Comparison of ENCODE assay signal across 15 cellular contexts in the genomic region with DNA sequence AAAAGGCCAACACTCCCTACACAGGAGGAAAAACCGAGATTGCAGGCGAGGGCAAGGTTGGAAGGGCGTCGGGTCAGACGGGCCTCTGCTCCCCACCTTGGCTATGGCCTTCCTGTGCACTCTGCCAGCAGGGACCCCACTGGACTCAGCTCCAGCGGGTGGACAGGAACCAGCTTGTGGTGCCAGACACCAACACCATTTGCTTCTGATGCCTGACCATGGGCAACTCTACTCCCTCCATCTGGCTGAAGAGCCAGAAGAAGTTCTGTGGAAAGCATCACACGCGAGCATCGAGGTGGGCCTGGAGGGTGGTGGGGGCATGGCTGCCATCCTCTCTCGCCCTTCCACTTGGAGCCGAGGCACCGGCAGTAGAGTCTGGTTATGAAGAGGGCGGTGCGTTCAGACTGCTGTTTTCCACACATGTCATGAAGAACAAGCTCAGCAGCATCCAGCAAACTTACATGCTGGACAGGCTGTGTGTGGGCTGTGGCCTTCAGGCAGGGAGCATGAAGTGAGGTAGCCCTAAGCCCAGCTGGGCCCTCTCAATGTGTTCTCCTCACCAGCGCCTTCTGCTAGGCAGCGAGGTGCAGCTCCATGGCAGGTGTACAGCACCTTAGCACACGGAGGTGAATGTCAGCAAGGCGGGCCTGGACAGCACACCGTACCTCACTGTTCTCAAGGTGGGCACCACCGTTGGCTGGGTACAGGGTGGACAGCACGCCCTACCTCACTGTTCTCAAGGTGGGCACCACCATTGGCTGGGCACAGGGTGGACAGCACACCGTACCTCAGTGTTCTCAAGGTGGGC.
"Had no signal": no experiment of that assay in that cellular context is flagged by ENCODE, and none has a peak within 500 bp of the region (broad histone marks: within the 10 kb centered on the region; RNA-seq: fewer than 3 reads in every experiment).

No MANE protein-coding gene starts in this region.

- H3K27me3 Mint-ChIP-seq: activated CD4-positive, alpha-beta T cell treated with anti-CD3 and anti-CD28 coated beads, Interleukin-2, amount 10 ng/mL, durations not matched to agents 7 days and 5 days; memory B cell had no signal

- H3K4me3 ChIP-seq: cardiac muscle cell, gastroesophageal sphincter, left lung, stomach, thoracic aorta, uterus had no signal

- H3K27ac ChIP-seq: cardiac muscle cell, gastroesophageal sphincter, left lung, stomach, thoracic aorta, uterus had no signal

- H3K27me3 ChIP-seq: cardiac muscle cell, gastroesophageal sphincter, left lung, stomach, uterus had no signal

- H3K4me3 Mint-ChIP-seq: activated CD4-positive, alpha-beta T cell treated with anti-CD3 and anti-CD28 coated beads, Interleukin-2, amount 10 ng/mL, durations not matched to agents 7 days and 5 days; activated T-cell treated with anti-CD3 and anti-CD28 coated beads, Interleukin-2, amount 50 U/mL, for 4 hours; memory B cell; nephron progenitor cell had no signal

- H3K9me3 Mint-ChIP-seq: activated T-cell treated with anti-CD3 and anti-CD28 coated beads, Interleukin-2, amount 50 U/mL, for 4 hours; memory B cell had no signal

- H3K9me3 ChIP-seq: gastroesophageal sphincter, thoracic aorta, uterus had no signal

- H3K4me1 Mint-ChIP-seq: activated CD4-positive, alpha-beta T cell treated with anti-CD3 and anti-CD28 coated beads, Interleukin-2, amount 10 ng/mL, durations not matched to agents 7 days and 5 days; nephron progenitor cell had no signal

- DNase-seq: activated CD4-positive, alpha-beta T cell treated with anti-CD3 and anti-CD28 coated beads, Interleukin-2, amount 10 ng/mL, durations not matched to agents 7 days and 5 days; activated gamma-delta T cell; activated T-cell treated with anti-CD3 and anti-CD28 coated beads, Interleukin-2, amount 50 U/mL, for 4 hours; cortex of kidney; effector CD8-positive, alpha-beta T cell; left lung; stimulated activated CD4-positive, alpha-beta T cell treated with anti-CD3 and anti-CD28 coated beads, Interleukin-2, amount 100 ng/mL, for 48 hours; stomach; uterus had no signal

- H3K27ac Mint-ChIP-seq: activated CD4-positive, alpha-beta T cell treated with anti-CD3 and anti-CD28 coated beads, Interleukin-2, amount 10 ng/mL, durations not matched to agents 7 days and 5 days; memory B cell; nephron progenitor cell had no signal

- H3K36me3 Mint-ChIP-seq: memory B cell had no signal

- H3K36me3 ChIP-seq: cardiac muscle cell, gastroesophageal sphincter, left lung, stomach, thoracic aorta, uterus had no signal

- ATAC-seq: gastroesophageal sphincter had no signal

- FAIRE-seq: astrocyte had no signal

- H3K4me1 ChIP-seq: gastroesophageal sphincter, left lung, stomach, uterus had no signal
